In the genomic region with DNA sequence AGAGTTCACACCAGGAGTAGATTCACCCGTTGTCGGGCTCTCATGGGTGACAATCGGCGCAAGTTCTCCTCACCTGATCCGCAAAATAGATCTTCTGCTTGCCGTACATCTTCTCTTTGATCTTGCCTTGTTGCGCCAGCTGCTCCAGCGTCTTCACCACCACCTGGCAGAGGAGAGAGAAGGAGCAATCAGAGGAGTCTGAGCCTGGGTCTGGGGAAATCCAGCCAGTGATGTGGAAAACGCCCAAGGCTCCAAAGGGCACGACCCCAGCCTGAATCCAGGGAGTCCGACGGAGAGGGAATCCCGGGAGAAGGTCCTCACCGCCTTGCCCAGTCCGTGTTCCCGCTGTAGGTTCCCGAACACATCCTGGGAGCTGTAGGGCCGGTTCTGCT, we compare ENCODE assay signal across 8 cellular contexts. TPM values are rescaled to one million over a fixed set of nuclear protein-coding genes. Genes with fewer than 3 reads are reported as not detected.
A peak's percentile ranks its signal among the peaks of the same experiment; 100 is the strongest.
DNase-seq lines count a peak whose midpoint lies in the region; ATAC-seq and TF ChIP-seq lines count a peak whose summit lies in the region.

No MANE protein-coding gene starts in this region.

- H3K4me3 Mint-ChIP-seq in H9, result peak overlapping the region; percentile 97 to 99

- no peaks in the 10 kb centered on the region for H3K9me3 Mint-ChIP-seq in H9

- peaks cover 30% of the 10 kb centered on the region for H3K36me3 ChIP-seq in SJCRH30
- peaks cover 2 to 57% of the 10 kb centered on the region in 2 donors for H3K36me3 ChIP-seq in gastrocnemius medialis

- DNase-seq in H9, result no peak
- DNase-seq in SJCRH30, result no peak
- DNase-seq in fibroblast of mammary gland (ENCODE audit: low read depth), result no peak
- DNase-seq in gastrocnemius medialis, result no peak
- DNase-seq in DMS153 treated with DMSO at 0.1 percent for 48 hours (lab: John Stamatoyannopoulos, UW; ENCODE audit: unreplicated experiment), result no peak

- peaks cover 3% of the 10 kb centered on the region for H3K23me2 ChIP-seq in H9 (ENCODE audit: insufficient read length, low read depth, low read length, poor library complexity, severe bottlenecking)

- no peak overlapping the region for H3T11ph ChIP-seq in H9 (ENCODE audit: low read length)

- no CpG with 5 or more reads among the region's 18 CpGs for WGBS in H9 (ENCODE audit: extremely low coverage, insufficient read length, low lambda C conversion rate)

- H3K27me3 Mint-ChIP-seq in H9 (ENCODE audit: low read depth), result peaks cover 2% of the 10 kb centered on the region; the same call in 1 of the 2 replicates

- H3K9me3 ChIP-seq in H9 (ENCODE audit: control insufficient read depth, low read depth, low read length), result no peaks in the 10 kb centered on the region
- no peaks in the 10 kb centered on the region for H3K9me3 ChIP-seq in SJCRH30 (replicated peaks)
- H3K9me3 ChIP-seq in gastrocnemius medialis, result no peaks in the 10 kb centered on the region

- peak overlapping the region; percentile 88 for H3K9ac ChIP-seq in H9 (ENCODE audit: extremely low read depth, insufficient read length, low read length)

- H2BK5ac ChIP-seq in H9 (ENCODE audit: insufficient read length, low read length), result no peak overlapping the region

- peak overlapping the region; percentile 44 for H3K18ac ChIP-seq in H9 (ENCODE audit: insufficient read length, low read depth, low read length)

- no peak overlapping the region for H2BK20ac ChIP-seq in H9 (ENCODE audit: low read depth, low read length, poor library complexity, severe bottlenecking)

- ATAC-seq in gastrocnemius medialis (no peak), GM19351 (IDR thresholded peaks at IDR 0.05; ENCODE audit: unreplicated experiment) (no peak), HG02571 (IDR thresholded peaks at IDR 0.05; ENCODE audit: unreplicated experiment) (no peak), HG03196 (IDR thresholded peaks at IDR 0.05; ENCODE audit: unreplicated experiment) (no peak)

- no peak overlapping the region for H3K27ac ChIP-seq in H9 (ENCODE audit: insufficient read length, low read depth, low read length)
- peak overlapping the region; percentile 52 for H3K27ac ChIP-seq in SJCRH30
- H3K27ac ChIP-seq in gastrocnemius medialis, result peak overlapping the region; percentile 83 to 98 (median 91)

- H3K56ac ChIP-seq in H9 (ENCODE audit: insufficient read length, low read depth, low read length), result no peak overlapping the region

- H3K4me1 Mint-ChIP-seq in H9, result peaks cover 20 to 21% of the 10 kb centered on the region in 2 experiments

- no peak overlapping the region for H2AK5ac ChIP-seq in H9 (ENCODE audit: insufficient read length, low read length)

- no peak for TF ChIP-seq POLR2A in gastrocnemius medialis (IDR thresholded peaks at IDR 0.05)

- no peak overlapping the region for H2BK12ac ChIP-seq in H9 (ENCODE audit: insufficient read length, low read depth, low read length)

- H2AFZ ChIP-seq in H9 (ENCODE audit: low read length), result no peak overlapping the region

- no peaks in the 10 kb centered on the region for H4K20me1 ChIP-seq in H9 (ENCODE audit: control insufficient read depth, insufficient read depth, insufficient read length)

- TF ChIP-seq CTCF in H9 (conservative IDR thresholded peaks at IDR 0.05) (no peak), fibroblast of mammary gland (conservative IDR thresholded peaks at IDR 0.05; ENCODE audit: control insufficient read depth, insufficient read depth, low read depth, low read length) (no peak), gastrocnemius medialis (IDR thresholded peaks at IDR 0.05 in 4 of 5, conservative IDR thresholded peaks at IDR 0.05 in 1 of 5) (no peak)

- H2BK120ac ChIP-seq in H9 (ENCODE audit: low read depth, low read length, poor library complexity, severe bottlenecking), result no peak overlapping the region

- H4K5ac ChIP-seq in H9 (ENCODE audit: insufficient read length, low read depth, low read length), result no peak overlapping the region

- H3K4me3 ChIP-seq in SJCRH30 (peak overlapping the region; percentile 66), fibroblast of mammary gland (ENCODE audit: control insufficient read depth, low read depth, low read length) (peak overlapping the region; percentile 93), gastrocnemius medialis (peak overlapping the region; percentile 61 to 94 (median 86))

- H3K4me1 ChIP-seq in H9 (ENCODE audit: insufficient read depth, low read length) (no peaks in the 10 kb centered on the region), SJCRH30 (no peaks in the 10 kb centered on the region; the same call in 1 of the 2 replicates), gastrocnemius medialis (peaks cover 12 to 18% of the 10 kb centered on the region in 2 donors)

- H3K4me2 ChIP-seq in H9 (ENCODE audit: insufficient read depth, insufficient read length, low read length), result peak overlapping the region; percentile 84

- H3K36me3 Mint-ChIP-seq in H9 (ENCODE audit: insufficient read depth in 1 of 3, low read depth in 3 of 3), result peaks cover 20 to 71% (median 55%) of the 10 kb centered on the region in 3 experiments; a peak in 6 of 7 replicates

- H3K27ac Mint-ChIP-seq in H9, result peak overlapping the region; percentile 83 to 100 (median 85); a peak in 6 of 7 replicates

- H3K4ac ChIP-seq in H9 (ENCODE audit: low read depth, low read length), result no peak overlapping the region

- no peaks in the 10 kb centered on the region for H3K79me2 ChIP-seq in H9 (ENCODE audit: insufficient read depth, low read length)

- no peaks in the 10 kb centered on the region for H3K79me1 ChIP-seq in H9 (ENCODE audit: insufficient read depth, low read depth, low read length, poor library complexity, severe bottlenecking)

- in situ Hi-C loops in gastrocnemius medialis (cut with MboI; ENCODE audit: low sequenced_read_pairs in 4 of 4), result loop anchor here in 3 of 4 donors (5.0 to 25.0 kb wide), 3 partner anchors 105 to 185 kb away; partner anchors contain the start of genes CCR10 (in 3 of the 3), CNTNAP1 (in 3 of the 3), PLEKHH3 (in 2 of the 3) and RAMP2 (in 1 of the 3)

- H3K23ac ChIP-seq in H9 (ENCODE audit: insufficient read length, low read depth, low read length), result no peak overlapping the region

- no peak overlapping the region for H4K8ac ChIP-seq in H9 (replicated peaks; ENCODE audit: insufficient read length, low read depth, low read length)

- H3K14ac ChIP-seq in H9 (ENCODE audit: insufficient read depth, low read length), result peak overlapping the region; percentile 69; the same call in 1 of the 2 replicates

- intact Hi-C loops in gastrocnemius medialis (cut with DNase I; ENCODE audit: low total_unique reads), result loop anchor here (1.0 to 5.0 kb wide), 3 partner anchors 10 to 245 kb away; partner anchors contain the start of genes BECN1, MLX, RETREG3 and TUBG1

- H4K91ac ChIP-seq in H9 (ENCODE audit: insufficient read length, low read depth, low read length), result no peak overlapping the region

- H3K27me3 ChIP-seq in H9 (ENCODE audit: insufficient read depth, low read length) (no peaks in the 10 kb centered on the region; the same call in 1 of the 2 replicates), SJCRH30 (no peaks in the 10 kb centered on the region), gastrocnemius medialis (no peaks in the 10 kb centered on the region)

- no peak overlapping the region for H2BK15ac ChIP-seq in H9 (ENCODE audit: low read depth, low read length)

RNA-seq across cellular contexts. Expression of gene PSMC3IP, which starts 0.4 kb away (rescaled TPM):
- total RNA-seq in H9 (2021), result 36.0 and 37.4 TPM in 2 replicates
- 23.8 and 29.7 TPM in 2 replicates for total RNA-seq in SJCRH30 (2014; rRNA removed; shearing (Covaris generic))
- total RNA-seq in gastrocnemius medialis, result 1 to 10 TPM in 2 of 4 donors, under 1 TPM in 2; 0.46 to 2.7 (median 1.4) TPM

RNA-seq across cellular contexts. Expression of gene MLX, which starts 10.2 kb away (rescaled TPM):
- total RNA-seq in H9 (2021), result 42.1 and 45.3 TPM in 2 replicates
- total RNA-seq in SJCRH30 (2014; rRNA removed; shearing (Covaris generic)), result 44.5 and 48.4 TPM in 2 replicates
- 10 to 100 TPM; 49.7 to 81.9 (median 53.8) TPM for total RNA-seq in gastrocnemius medialis

RNA-seq across cellular contexts. Expression of gene COASY, which starts 15.2 kb away (rescaled TPM):
- total RNA-seq in H9 (2021), result 81.4 and 84.1 TPM in 2 replicates
- 33.7 and 36.3 TPM in 2 replicates for total RNA-seq in SJCRH30 (2014; rRNA removed; shearing (Covaris generic))
- total RNA-seq in gastrocnemius medialis, result 10 to 100 TPM; 22.4 to 39.9 (median 27.5) TPM

RNA-seq across cellular contexts. Expression of gene HSD17B1, which starts 24.4 kb away (rescaled TPM):
- 1.3 and 1.5 TPM in 2 replicates for total RNA-seq in H9 (2021)
- 0.73 and 0.76 TPM in 2 replicates for total RNA-seq in SJCRH30 (2014; rRNA removed; shearing (Covaris generic))
- total RNA-seq in gastrocnemius medialis, result under 1 TPM in 3 of 4 donors, not detected in 1; 0.33 to 0.66 (median 0.47) TPM

RNA-seq across cellular contexts. Expression of gene RETREG3, which starts 32.0 kb away (rescaled TPM):
- total RNA-seq in H9 (2021) (47.3 and 51.1 TPM in 2 replicates), gastrocnemius medialis (10 to 100 TPM; 50.7 to 65.5 (median 60.5) TPM)
- 34.5 and 36.2 TPM in 2 replicates for total RNA-seq in SJCRH30 (2014; rRNA removed; shearing (Covaris generic))
